Comparison of ENCODE assay signal across 8 cellular contexts in the genomic region with DNA sequence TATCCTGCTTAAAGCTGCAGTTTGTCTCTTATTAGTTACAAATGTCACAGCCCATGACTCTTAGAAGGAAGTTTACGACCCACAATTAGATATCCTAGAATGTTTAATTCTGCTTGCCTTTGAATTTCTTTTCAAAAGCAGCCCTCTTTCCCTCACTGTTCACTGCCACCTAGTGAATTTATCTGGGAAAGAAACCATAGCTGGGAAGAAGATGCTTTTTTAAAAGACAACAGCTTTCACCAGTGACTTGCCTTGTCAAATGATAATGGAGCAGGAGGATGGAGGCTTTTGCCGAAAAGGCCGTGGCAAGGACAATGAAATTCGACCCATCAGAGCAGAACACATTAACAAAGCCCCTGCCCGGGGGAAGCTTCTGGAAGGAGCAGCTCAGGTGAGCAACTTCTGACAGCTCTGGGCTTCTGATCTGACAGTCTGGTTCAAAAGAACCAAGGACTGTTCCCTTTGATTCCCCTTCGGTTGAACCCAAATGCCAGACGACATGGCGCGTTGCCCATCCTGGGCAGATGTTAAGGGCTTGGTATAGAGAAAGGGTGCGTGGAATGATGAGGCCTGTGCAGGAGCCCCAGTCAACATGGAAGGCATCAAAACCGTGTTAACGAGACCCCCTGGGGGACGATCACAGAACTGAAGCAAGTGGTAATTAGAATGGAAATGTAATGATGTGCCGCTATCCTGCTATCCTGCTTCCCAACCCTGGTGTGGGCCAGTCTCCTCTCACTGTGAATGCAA.
A peak's percentile ranks its signal among the peaks of the same experiment; 100 is the strongest.
DNase-seq lines count a peak whose midpoint lies in the region; ATAC-seq and TF ChIP-seq lines count a peak whose summit lies in the region.

No MANE protein-coding gene starts in this region.

- H2AFZ ChIP-seq in smooth muscle cell (ENCODE audit: low read depth), result no peak overlapping the region

- DNase-seq in NCI-H1436 treated with DMSO at 0.1 percent for 48 hours (lab: John Stamatoyannopoulos, UW) (peak; percentile 3), NCI-H1436 (lab: John Stamatoyannopoulos, UW) (no peak), RKO (ENCODE audit: low spot score) (peak; percentile 55), foreskin melanocyte (peak; percentile 48), smooth muscle cell (lab: John Stamatoyannopoulos, UW; ENCODE audit: unreplicated experiment) (no peak), NCI-H774 (lab: John Stamatoyannopoulos, UW) (no peak), NCI-H2029 (lab: John Stamatoyannopoulos, UW) (no peak)

- peak; percentile 43 for TF ChIP-seq CTCF in smooth muscle cell (IDR thresholded peaks at IDR 0.05; ENCODE audit: borderline replicate concordance, insufficient read depth, poor library complexity, severe bottlenecking)

- no peak overlapping the region for H3K4me2 ChIP-seq in smooth muscle cell

- WGBS in smooth muscle cell (ENCODE audit: low lambda C conversion rate), result 50% methylated on average over 14 of the region's 14 CpGs

- H4K20me1 ChIP-seq in smooth muscle cell (ENCODE audit: low read depth), result no peaks in the 10 kb centered on the region

- H3K4me3 ChIP-seq in smooth muscle cell, result no peak overlapping the region

- H3K4me1 ChIP-seq in smooth muscle cell (ENCODE audit: low read depth), result no peaks in the 10 kb centered on the region

- no peak overlapping the region for H3K9ac ChIP-seq in smooth muscle cell (ENCODE audit: low read depth)

- no peaks in the 10 kb centered on the region for H3K36me3 ChIP-seq in smooth muscle cell (ENCODE audit: low read depth)

- H3K9me3 ChIP-seq in smooth muscle cell (replicated peaks; ENCODE audit: low read depth), result no peaks in the 10 kb centered on the region

- H3K27ac ChIP-seq in smooth muscle cell (ENCODE audit: low read depth), result no peak overlapping the region

- H3F3A ChIP-seq in smooth muscle cell (ENCODE audit: low read depth), result no peaks in the 10 kb centered on the region

- H3K79me2 ChIP-seq in smooth muscle cell (ENCODE audit: low read depth), result no peaks in the 10 kb centered on the region

- peaks cover 24% of the 10 kb centered on the region for H3K27me3 ChIP-seq in smooth muscle cell (ENCODE audit: low read depth)

- no peak for ATAC-seq in HG03439 (IDR thresholded peaks at IDR 0.05; ENCODE audit: unreplicated experiment)

Comparison
In these comparisons a context has a peak if more than half of its experiments do, and no peak if none do; other contexts are left out.
1. DNase-seq: peak in NCI-H1436 treated with DMSO at 0.1 percent for 48 hours (single experiment), RKO (single experiment) and foreskin melanocyte (single experiment); none in NCI-H1436 (single experiment), smooth muscle cell (single experiment), NCI-H774 (single experiment) and NCI-H2029 (single experiment).